8 cellular contexts compared by ENCODE assay signal in the genomic region with DNA sequence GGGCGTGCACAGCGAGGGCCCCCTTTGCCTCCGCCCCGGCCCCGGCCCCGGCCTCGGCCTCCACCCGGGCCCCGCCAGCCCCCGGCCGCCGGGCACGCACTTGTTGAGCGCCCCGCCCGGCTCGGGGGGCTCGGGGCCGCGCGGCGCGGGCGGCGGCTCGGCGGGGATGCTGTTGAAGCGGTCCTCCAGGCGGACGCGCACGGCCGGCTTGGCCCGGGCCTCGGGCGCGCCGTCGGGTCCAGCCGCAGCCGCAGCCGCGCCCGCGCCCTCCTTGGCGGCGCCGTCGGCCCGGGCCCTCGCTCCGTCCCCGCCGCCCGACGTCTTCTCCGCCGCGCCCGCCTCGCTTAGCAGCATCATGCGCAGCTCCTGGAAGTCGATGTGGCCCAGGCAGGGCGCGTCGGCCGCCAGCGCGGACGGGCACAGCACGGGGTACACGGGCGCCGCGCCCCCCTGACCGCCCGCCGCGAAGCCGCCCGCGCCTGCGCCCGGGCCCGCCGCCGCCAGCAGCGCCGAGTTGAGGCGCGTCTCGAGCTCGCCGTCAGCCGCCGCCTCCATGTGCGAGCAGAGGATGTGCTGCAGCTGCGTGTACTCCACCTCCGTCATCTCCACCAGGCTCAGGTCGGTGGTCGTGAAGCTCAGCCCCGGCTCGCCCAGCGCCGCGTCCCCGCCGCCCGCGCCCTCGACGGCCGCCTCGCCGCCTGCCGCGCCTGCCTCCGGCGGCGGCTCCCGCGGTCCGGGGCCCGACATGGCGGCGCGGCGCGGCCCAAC. TPM values are rescaled to one million over a fixed set of nuclear protein-coding genes. Genes with fewer than 3 reads are reported as not detected.
DNase-seq lines count a peak whose midpoint lies in the region; ATAC-seq and TF ChIP-seq lines count a peak whose summit lies in the region.

No MANE protein-coding gene starts in this region.

- in situ Hi-C loops in transverse colon (cut with MboI; ENCODE audit: low pct_ligation_motif_present in 1 of 4, low pct_unique_long_range_greater_than_20kb in 1 of 4, low sequenced_read_pairs in 3 of 4): no loop called here

- peak overlapping the region in 1 of 4 donors; percentile 30 for H3K27ac ChIP-seq in transverse colon

- peaks cover 0 to 8% (median 0%) of the 10 kb centered on the region in 4 donors for H3K36me3 ChIP-seq in transverse colon

- H3K4me1 ChIP-seq in transverse colon: peaks cover 7 to 13% (median 9%) of the 10 kb centered on the region in 4 donors

- H3K27me3 ChIP-seq in transverse colon: peaks cover 4% of the 10 kb centered on the region

- no peaks in the 10 kb centered on the region for H3K9me3 ChIP-seq in transverse colon

- H3K4me3 ChIP-seq in cardiac fibroblast (replicated peaks in 1 of 2; ENCODE audit: low read depth in 2 of 2, low read length in 2 of 2) (peak overlapping the region; percentile 51 to 61), transverse colon (peak overlapping the region in 3 of 4 donors; percentile 34 to 50 (median 47))

- intact Hi-C loops in transverse colon (cut with DNase I; ENCODE audit: low total_unique reads): no loop called here

- no peak for TF ChIP-seq EP300 in transverse colon (IDR thresholded peaks at IDR 0.05; ENCODE audit: low read depth)

- peak; percentile 29 for ATAC-seq in HG02981 (IDR thresholded peaks at IDR 0.05; ENCODE audit: unreplicated experiment)
- peak; percentile 22; the same call in 1 of the 3 replicates for ATAC-seq in SK-N-SH treated with all-trans-retinoic acid at 6 μM for 48 hours

- WGBS in transverse colon (ENCODE audit: low coverage in 1 of 2), 2 donors: 1% methylated on average over 44 of the region's 129 CpGs; no CpG with 5 or more reads in 1 of the 2 donors

- TF ChIP-seq POLR2A in transverse colon (IDR thresholded peaks at IDR 0.05): no peak

- no peak for TF ChIP-seq CTCF in cardiac fibroblast (IDR thresholded peaks at IDR 0.05; ENCODE audit: low read depth, low read length)
- TF ChIP-seq CTCF in transverse colon (IDR thresholded peaks at IDR 0.05): no peak

- DNase-seq in NCI-H345 (lab: John Stamatoyannopoulos, UW) (peak; percentile 31), NCI-H345 treated with DMSO at 0.1 percent for 48 hours (lab: John Stamatoyannopoulos, UW; ENCODE audit: unreplicated experiment) (no peak), cardiac fibroblast (ENCODE audit: low read depth in 2 of 2) (no peak), lung microvascular endothelial cell (ENCODE audit: low read depth in 2 of 2) (peak; percentile 43), transverse colon (no peak), mucosa of gallbladder (ENCODE audit: low spot score) (no peak)

TF ChIP-seq in SK-N-SH treated with all-trans-retinoic acid at 6 μM for 48 hours, 23 proteins besides CTCF, POLR2A, EP300 and RAD21:
- TF ChIP-seq, protein P1, sequence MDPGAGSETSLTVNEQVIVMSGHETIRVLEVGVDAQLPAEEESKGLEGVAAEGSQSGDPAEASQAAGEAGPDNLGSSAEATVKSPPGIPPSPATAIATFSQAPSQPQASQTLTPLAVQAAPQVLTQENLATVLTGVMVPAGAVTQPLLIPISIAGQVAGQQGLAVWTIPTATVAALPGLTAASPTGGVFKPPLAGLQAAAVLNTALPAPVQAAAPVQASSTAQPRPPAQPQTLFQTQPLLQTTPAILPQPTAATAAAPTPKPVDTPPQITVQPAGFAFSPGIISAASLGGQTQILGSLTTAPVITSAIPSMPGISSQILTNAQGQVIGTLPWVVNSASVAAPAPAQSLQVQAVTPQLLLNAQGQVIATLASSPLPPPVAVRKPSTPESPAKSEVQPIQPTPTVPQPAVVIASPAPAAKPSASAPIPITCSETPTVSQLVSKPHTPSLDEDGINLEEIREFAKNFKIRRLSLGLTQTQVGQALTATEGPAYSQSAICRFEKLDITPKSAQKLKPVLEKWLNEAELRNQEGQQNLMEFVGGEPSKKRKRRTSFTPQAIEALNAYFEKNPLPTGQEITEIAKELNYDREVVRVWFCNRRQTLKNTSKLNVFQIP (CRISPR knock-in tag; IDR thresholded peaks at IDR 0.05; ENCODE audit: borderline replicate concordance, low read depth): no peak
- TF ChIP-seq PATZ1 (CRISPR knock-in tag; IDR thresholded peaks at IDR 0.05; ENCODE audit: borderline replicate concordance) (no peak), SNAI2 (CRISPR knock-in tag; IDR thresholded peaks at IDR 0.05) (no peak), BACH2 (CRISPR knock-in tag; IDR thresholded peaks at IDR 0.05; ENCODE audit: borderline replicate concordance) (no peak), RARB (CRISPR knock-in tag; IDR thresholded peaks at IDR 0.05) (no peak), ZFP30 (CRISPR knock-in tag; IDR thresholded peaks at IDR 0.05) (no peak), ESRRG (CRISPR knock-in tag; IDR thresholded peaks at IDR 0.05) (no peak), OSR1 (CRISPR knock-in tag; IDR thresholded peaks at IDR 0.05) (no peak), ZNF565 (CRISPR knock-in tag; conservative IDR thresholded peaks at IDR 0.05; ENCODE audit: low read depth) (no peak), CSDC2 (CRISPR knock-in tag; IDR thresholded peaks at IDR 0.05) (no peak), ZNF8 (CRISPR knock-in tag; IDR thresholded peaks at IDR 0.05) (no peak), GLIS3 (CRISPR knock-in tag; IDR thresholded peaks at IDR 0.05) (no peak), PPARA (CRISPR knock-in tag; IDR thresholded peaks at IDR 0.05; ENCODE audit: borderline replicate concordance) (no peak), ISL1 (CRISPR knock-in tag; IDR thresholded peaks at IDR 0.05) (no peak)
- TF ChIP-seq, protein P2, sequence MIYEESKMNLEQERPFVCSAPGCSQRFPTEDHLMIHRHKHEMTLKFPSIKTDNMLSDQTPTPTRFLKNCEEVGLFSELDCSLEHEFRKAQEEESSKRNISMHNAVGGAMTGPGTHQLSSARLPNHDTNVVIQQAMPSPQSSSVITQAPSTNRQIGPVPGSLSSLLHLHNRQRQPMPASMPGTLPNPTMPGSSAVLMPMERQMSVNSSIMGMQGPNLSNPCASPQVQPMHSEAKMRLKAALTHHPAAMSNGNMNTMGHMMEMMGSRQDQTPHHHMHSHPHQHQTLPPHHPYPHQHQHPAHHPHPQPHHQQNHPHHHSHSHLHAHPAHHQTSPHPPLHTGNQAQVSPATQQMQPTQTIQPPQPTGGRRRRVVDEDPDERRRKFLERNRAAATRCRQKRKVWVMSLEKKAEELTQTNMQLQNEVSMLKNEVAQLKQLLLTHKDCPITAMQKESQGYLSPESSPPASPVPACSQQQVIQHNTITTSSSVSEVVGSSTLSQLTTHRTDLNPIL (CRISPR knock-in tag; IDR thresholded peaks at IDR 0.05; ENCODE audit: low read depth): no peak

RNA-seq across cellular contexts. Expression of gene TCFL5, which starts 0.5 kb away (rescaled TPM):
- total RNA-seq in lung microvascular endothelial cell (7.2 and 11.7 TPM in 2 replicates), transverse colon (10 to 100 TPM in 1 of 4 donors, 1 to 10 TPM in 3; 5.2 to 19.9 (median 5.9) TPM), mucosa of gallbladder (8.2 TPM)

RNA-seq across cellular contexts. Expression of gene COL9A3, which starts 44.3 kb away (rescaled TPM):
- total RNA-seq in lung microvascular endothelial cell (0.44 and 0.99 TPM in 2 replicates), transverse colon (100 to 1,000 TPM in 1 of 4 donors, 10 to 100 TPM in 1, 1 to 10 TPM in 2; 6.0 to 223 (median 8.0) TPM), mucosa of gallbladder (3.6 TPM)

RNA-seq across cellular contexts. Expression of gene OGFR, which starts 56.5 kb away (rescaled TPM):
- total RNA-seq in lung microvascular endothelial cell: 19.2 and 23.0 TPM in 2 replicates
- 100 to 1,000 TPM in 1 of 4 donors, 10 to 100 TPM in 3; 55.2 to 137 (median 71.1) TPM for total RNA-seq in transverse colon
- total RNA-seq in mucosa of gallbladder: 50.8 TPM

Comparison
In these comparisons a context has a peak if more than half of its experiments do, and no peak if none do; other contexts are left out.
1. DNase-seq: peak in NCI-H345 (single experiment) and lung microvascular endothelial cell (2 of 2); none in NCI-H345 treated with DMSO at 0.1 percent for 48 hours (single experiment), cardiac fibroblast (0 of 2), transverse colon (single experiment) and mucosa of gallbladder (single experiment).